In the genomic region with DNA sequence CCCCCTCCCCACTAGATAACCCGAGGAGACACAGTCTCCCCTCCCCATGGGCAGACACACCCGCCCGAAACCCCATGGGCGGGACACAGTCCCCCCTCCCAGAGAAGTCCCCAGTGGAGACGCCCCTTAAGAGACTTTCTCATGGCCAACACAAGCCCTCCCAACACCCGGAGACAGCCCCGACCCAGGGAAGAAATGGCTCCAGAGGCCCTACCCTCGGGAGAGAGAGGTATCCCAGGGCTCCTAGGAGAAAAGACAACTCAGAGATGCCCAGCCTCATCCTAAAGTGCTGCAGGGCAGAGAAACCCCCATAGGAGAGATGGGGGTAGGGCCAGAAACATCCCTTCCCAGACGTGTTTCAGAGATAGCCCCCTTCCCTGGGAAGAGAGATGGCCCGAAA, we compare ENCODE assay signal across 9 cellular contexts. TPM values are rescaled to one million over a fixed set of nuclear protein-coding genes. Genes with fewer than 3 reads are reported as not detected.
A peak's percentile ranks its signal among the peaks of the same experiment; 100 is the strongest.
DNase-seq lines count a peak whose midpoint lies in the region; ATAC-seq and TF ChIP-seq lines count a peak whose summit lies in the region.
"Had no signal": no experiment of that assay in that cellular context is flagged by ENCODE, and none has a peak within 500 bp of the region (broad histone marks: within the 10 kb centered on the region; RNA-seq: fewer than 3 reads in every experiment).

No MANE protein-coding gene starts in this region.

- H3K27me3 ChIP-seq in DND-41 (ENCODE audit: insufficient read depth, low read length, poor library complexity), result no peaks in the 10 kb centered on the region
- no peaks in the 10 kb centered on the region for H3K27me3 ChIP-seq in esophagus squamous epithelium
- H3K27me3 ChIP-seq in gastrocnemius medialis, result peaks cover 4 to 26% (median 13%) of the 10 kb centered on the region in 3 donors

- WGBS in esophagus squamous epithelium, 2 donors, result no CpG with 5 or more reads among the region's 10 CpGs

- TF ChIP-seq CTCF in DND-41 (IDR thresholded peaks at IDR 0.05; ENCODE audit: borderline replicate concordance, extremely low read depth, low read length, poor library complexity, severe bottlenecking), result no peak
- no peak for TF ChIP-seq CTCF in RWPE1 (conservative IDR thresholded peaks at IDR 0.05; ENCODE audit: low read depth)
- TF ChIP-seq CTCF in esophagus squamous epithelium (IDR thresholded peaks at IDR 0.05), result no peak
- TF ChIP-seq CTCF in gastrocnemius medialis (IDR thresholded peaks at IDR 0.05 in 4 of 5, conservative IDR thresholded peaks at IDR 0.05 in 1 of 5), result no peak

- ATAC-seq in DND-41 (ENCODE audit: insufficient read depth, low read depth), result no peak
- no peak for ATAC-seq in gastrocnemius medialis
- ATAC-seq in GM18907 (IDR thresholded peaks at IDR 0.05; ENCODE audit: unreplicated experiment), result no peak

- POLR2A ChIA-PET in RWPE1 (lab: Yijun Ruan, JAX; ENCODE audit: low non-redundant PET), result interaction anchor here (0.6 to 1.7 kb wide), 4 partner anchors 17 to 878 kb away, joined by 3 to 11 read pairs (median 6); a partner anchor contains a TSS

- H3K4me3 ChIP-seq in DND-41 (ENCODE audit: low read depth in 1 of 2, low read length in 2 of 2) (peak overlapping the region in 1 of 2 experiments; percentile 44; a peak in 2 of 4 replicates), esophagus squamous epithelium (peak overlapping the region; percentile 50 to 89 (median 70)), gastrocnemius medialis (peak overlapping the region; percentile 61 to 74 (median 66))

- no peaks in the 10 kb centered on the region for H3K9me3 ChIP-seq in DND-41 (ENCODE audit: insufficient read depth, low read length, severe bottlenecking)
- H3K9me3 ChIP-seq in esophagus squamous epithelium, result no peaks in the 10 kb centered on the region
- H3K9me3 ChIP-seq in gastrocnemius medialis, result no peaks in the 10 kb centered on the region

- CTCF ChIA-PET in RWPE1 (lab: Yijun Ruan, JAX), result interaction anchor here (0.6 to 1.3 kb wide), 2 partner anchors 28 to 110 kb away, joined by 4 to 5 read pairs; a partner anchor contains a TSS

- H3K9ac ChIP-seq in DND-41 (ENCODE audit: low read depth, low read length), result no peak overlapping the region

- no peaks in the 10 kb centered on the region for H3K79me2 ChIP-seq in DND-41 (ENCODE audit: insufficient read depth, low read length)

- intact Hi-C loops in esophagus squamous epithelium (cut with DNase I), result no loop called here
- intact Hi-C loops in gastrocnemius medialis (cut with DNase I; ENCODE audit: low total_unique reads), result loop anchor here (5.0 kb wide), 1 partner anchor 72 kb away; a partner anchor contains a TSS

- H3K4me1 ChIP-seq in DND-41 (ENCODE audit: insufficient read depth, low read length) (peaks cover 18% of the 10 kb centered on the region), esophagus squamous epithelium (peaks cover 11 to 61% (median 17%) of the 10 kb centered on the region in 3 donors), gastrocnemius medialis (peaks cover 7 to 25% of the 10 kb centered on the region in 2 donors)

- no peaks in the 10 kb centered on the region; the same call in 1 of the 2 replicates for H3K36me3 ChIP-seq in DND-41 (ENCODE audit: insufficient read depth, low read length)
- peaks cover 0 to 25% (median 0%) of the 10 kb centered on the region in 3 donors for H3K36me3 ChIP-seq in esophagus squamous epithelium
- no peaks in the 10 kb centered on the region for H3K36me3 ChIP-seq in gastrocnemius medialis

- in situ Hi-C loops in gastrocnemius medialis (cut with MboI; ENCODE audit: low sequenced_read_pairs in 4 of 4), result no loop called here

- H3K4me2 ChIP-seq in DND-41 (ENCODE audit: insufficient read depth, low read length), result peak overlapping the region; percentile 92; the same call in 1 of the 2 replicates

- H2AFZ ChIP-seq in DND-41 (ENCODE audit: low read depth, low read length), result peak overlapping the region; percentile 82

- DNase-seq in DND-41 (peak; percentile 24), RWPE1 (ENCODE audit: low spot score) (no peak), esophagus squamous epithelium (lab: John Stamatoyannopoulos, UW) (no peak), gastrocnemius medialis (no peak), amniotic stem cell (lab: John Stamatoyannopoulos, UW) (no peak), H4 (ENCODE audit: low spot score) (no peak)
- no peak for DNase-seq in activated CD8-positive, alpha-beta memory T cell treated with anti-CD3 and anti-CD28 coated beads, Interleukin-2, amount 50 U/mL, for 4 hours
- DNase-seq: Kasumi-1 had no signal

- no peaks in the 10 kb centered on the region for H4K20me1 ChIP-seq in DND-41 (ENCODE audit: insufficient read depth, low read length)

- TF ChIP-seq POLR2A in esophagus squamous epithelium (IDR thresholded peaks at IDR 0.05), result no peak
- TF ChIP-seq POLR2A in gastrocnemius medialis (IDR thresholded peaks at IDR 0.05), result no peak

- peak overlapping the region; percentile 50 for H3K27ac ChIP-seq in DND-41 (ENCODE audit: low read length)
- H3K27ac ChIP-seq in RWPE1, result peak overlapping the region; percentile 99
- peak overlapping the region; percentile 94 to 99 (median 97) for H3K27ac ChIP-seq in esophagus squamous epithelium
- H3K27ac ChIP-seq in gastrocnemius medialis, result peak overlapping the region; percentile 77 to 90 (median 82)

RNA-seq across cellular contexts. Expression of a gene that starts 27.4 kb away (rescaled TPM):
- total RNA-seq in esophagus squamous epithelium, result 100 to 1,000 TPM in 1 of 4 donors, 10 to 100 TPM in 3; 51.3 to 131 (median 67.9) TPM
- total RNA-seq in gastrocnemius medialis, result 10 to 100 TPM; 15.9 to 20.8 (median 18.1) TPM
- total RNA-seq in H4 (2014; rRNA removed; shearing (Covaris generic)), result 1.2 and 6.6 TPM in 2 replicates
